ENCODE assay signal across 20 cellular contexts in the genomic region with DNA sequence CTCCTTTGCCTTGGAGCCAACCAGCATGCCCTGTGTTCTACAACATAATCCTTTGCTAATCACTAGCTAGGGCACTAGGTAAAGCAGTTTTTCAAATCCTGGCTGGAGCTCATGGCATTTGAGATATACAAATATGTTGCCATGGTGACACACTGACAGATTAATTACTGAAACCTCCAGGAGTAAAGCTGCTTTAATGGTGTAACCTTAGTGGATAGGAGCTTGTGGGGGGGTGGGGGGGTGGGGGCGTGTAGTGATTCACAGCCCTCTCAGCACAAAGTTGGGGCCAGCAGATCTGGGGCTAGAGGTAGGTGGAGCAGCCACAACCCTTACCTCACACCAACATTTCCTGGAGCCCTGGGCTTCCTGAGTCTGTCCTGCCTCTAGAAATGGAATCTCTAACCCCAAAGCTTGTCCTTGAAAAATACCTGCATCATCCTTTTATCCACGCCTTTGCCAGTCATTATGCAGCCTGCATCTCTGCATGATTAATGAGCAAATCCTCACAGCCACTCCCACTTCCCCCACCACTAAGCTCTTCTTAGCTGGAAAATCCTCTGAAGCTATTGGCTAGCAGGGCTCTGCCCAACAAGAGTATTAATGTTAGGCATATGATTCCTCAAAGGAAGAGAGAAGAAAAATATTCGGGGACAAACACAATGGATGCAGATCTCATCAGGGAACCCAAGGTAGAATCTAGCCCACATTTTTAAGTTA. TPM values are rescaled to one million over a fixed set of nuclear protein-coding genes. Genes with fewer than 3 reads are reported as not detected.
A peak's percentile ranks its signal among the peaks of the same experiment; 100 is the strongest.
DNase-seq lines count a peak whose midpoint lies in the region; TF ChIP-seq lines count a peak whose summit lies in the region.
"Had no signal": no experiment of that assay in that cellular context is flagged by ENCODE, and none has a peak within 500 bp of the region (broad histone marks: within the 10 kb centered on the region; RNA-seq: fewer than 3 reads in every experiment).

No MANE protein-coding gene starts in this region.

- H3K4me3 Mint-ChIP-seq in endothelial cell (ENCODE audit: unreplicated experiment), result no peak overlapping the region
- no peak overlapping the region for H3K4me3 Mint-ChIP-seq in activated naive CD4-positive, alpha-beta T cell treated with anti-CD3 and anti-CD28 coated beads, Interleukin-2, amount 10 ng/mL, durations not matched to agents 7 days and 5 days
- H3K4me3 Mint-ChIP-seq: activated T-helper 17 cell treated with anti-CD3 and anti-CD28 coated beads, Interleukin-2, amount 50 U/mL, for 72 hours; IgD-negative memory B cell; immature natural killer cell; T-helper 1 cell treated with Interleukin-12 subunit alpha and Interleukin-12 subunit beta and Interleukin-4 antibody, amounts not matched to agents 30 μg/mL and 1 μg/mL, for 36 hours had no signal

- WGBS in SK-N-SH (ENCODE audit: low lambda C conversion rate), result 35% methylated on average over 2 of the region's 3 CpGs

- POLR2A ChIA-PET in SK-N-SH (lab: Yijun Ruan, JAX), result no interaction called here

- H3K4me1 ChIP-seq in SK-N-SH (ENCODE audit: control insufficient read depth in 1 of 2, insufficient read depth in 2 of 2, low read depth in 1 of 2, low read length in 1 of 2), result no peaks in the 10 kb centered on the region; a peak in 1 of 4 replicates
- H3K4me1 ChIP-seq: Caco-2, gastroesophageal sphincter, pancreas, thyroid gland had no signal

- no peaks in the 10 kb centered on the region for H3K36me3 Mint-ChIP-seq in endothelial cell (ENCODE audit: low read depth, unreplicated experiment)
- no peaks in the 10 kb centered on the region for H3K36me3 Mint-ChIP-seq in activated naive CD4-positive, alpha-beta T cell treated with anti-CD3 and anti-CD28 coated beads, Interleukin-2, amount 10 ng/mL, durations not matched to agents 7 days and 5 days
- H3K36me3 Mint-ChIP-seq: IgD-negative memory B cell, immature natural killer cell had no signal

- no peaks in the 10 kb centered on the region for H3K9me2 ChIP-seq in SK-N-SH

- H3K9me3 Mint-ChIP-seq in endothelial cell (ENCODE audit: unreplicated experiment), result no peaks in the 10 kb centered on the region
- H3K9me3 Mint-ChIP-seq in activated naive CD4-positive, alpha-beta T cell treated with anti-CD3 and anti-CD28 coated beads, Interleukin-2, amount 10 ng/mL, durations not matched to agents 7 days and 5 days, result no peaks in the 10 kb centered on the region
- H3K9me3 Mint-ChIP-seq: activated T-helper 17 cell treated with anti-CD3 and anti-CD28 coated beads, Interleukin-2, amount 50 U/mL, for 72 hours; IgD-negative memory B cell; immature natural killer cell; T-helper 1 cell treated with Interleukin-12 subunit alpha and Interleukin-12 subunit beta and Interleukin-4 antibody, amounts not matched to agents 30 μg/mL and 1 μg/mL, for 36 hours had no signal

- peak; percentile 8 for DNase-seq in DMS53 (lab: John Stamatoyannopoulos, UW)
- no peak for DNase-seq in DMS53 treated with DMSO at 0.1 percent for 48 hours (lab: John Stamatoyannopoulos, UW; ENCODE audit: unreplicated experiment)
- DNase-seq in LHCN-M2 (ENCODE audit: low read depth), result peak; percentile 37
- no peak for DNase-seq in SK-N-SH
- peak; percentile 69 for DNase-seq in left kidney (ENCODE audit: low read depth, low spot score)
- DNase-seq in endothelial cell (ENCODE audit: low spot score), result no peak
- no peak for DNase-seq in activated naive CD4-positive, alpha-beta T cell treated with anti-CD3 and anti-CD28 coated beads, Interleukin-2, amount 10 ng/mL, durations not matched to agents 7 days and 5 days
- DNase-seq in activated CD4-positive, alpha-beta T cell treated with anti-CD3 and anti-CD28 coated beads, Interleukin-2, amount 50 U/mL, for 1 hour, result no peak
- DNase-seq: 8988T; activated CD4-positive, alpha-beta T cell treated with anti-CD3 and anti-CD28 coated beads, Interleukin-2, amount 50 U/mL, for 4 hours; Caco-2; effector CD4-positive, alpha-beta T cell; immature natural killer cell; NCI-H2029 treated with DMSO at 0.1 percent for 48 hours; pancreas; thyroid gland had no signal

- no peaks in the 10 kb centered on the region for H3K9me3 ChIP-seq in SK-N-SH
- H3K9me3 ChIP-seq: Caco-2, gastroesophageal sphincter, pancreas, thyroid gland had no signal

- H3K36me3 ChIP-seq in SK-N-SH (replicated peaks in 1 of 2; ENCODE audit: control insufficient read depth in 1 of 2, insufficient read depth in 2 of 2, low read length in 1 of 2), result no peaks in the 10 kb centered on the region
- H3K36me3 ChIP-seq: gastroesophageal sphincter, pancreas, thyroid gland had no signal

- H3K27me3 Mint-ChIP-seq in endothelial cell (ENCODE audit: unreplicated experiment), result peaks cover 1% of the 10 kb centered on the region
- peaks cover 37% of the 10 kb centered on the region for H3K27me3 Mint-ChIP-seq in activated naive CD4-positive, alpha-beta T cell treated with anti-CD3 and anti-CD28 coated beads, Interleukin-2, amount 10 ng/mL, durations not matched to agents 7 days and 5 days
- H3K27me3 Mint-ChIP-seq: activated T-helper 17 cell treated with anti-CD3 and anti-CD28 coated beads, Interleukin-2, amount 50 U/mL, for 72 hours had no signal

- H3K27me3 ChIP-seq in SK-N-SH (ENCODE audit: insufficient read depth), result no peaks in the 10 kb centered on the region
- H3K27me3 ChIP-seq: gastroesophageal sphincter, pancreas, thyroid gland had no signal

- H3K4me1 Mint-ChIP-seq in endothelial cell (ENCODE audit: unreplicated experiment), result peaks cover 4% of the 10 kb centered on the region
- H3K4me1 Mint-ChIP-seq in activated naive CD4-positive, alpha-beta T cell treated with anti-CD3 and anti-CD28 coated beads, Interleukin-2, amount 10 ng/mL, durations not matched to agents 7 days and 5 days, result no peaks in the 10 kb centered on the region
- H3K4me1 Mint-ChIP-seq: activated T-helper 17 cell treated with anti-CD3 and anti-CD28 coated beads, Interleukin-2, amount 50 U/mL, for 72 hours; IgD-negative memory B cell; immature natural killer cell had no signal

- H3F3A ChIP-seq in SK-N-SH (replicated peaks; ENCODE audit: insufficient read depth), result peaks cover 10% of the 10 kb centered on the region

- TF ChIP-seq EP300 in SK-N-SH (IDR thresholded peaks at IDR 0.05; ENCODE audit: borderline replicate concordance in 1 of 2, low read depth in 1 of 2, low read length in 1 of 2), result no peak

- H3K27ac ChIP-seq in SK-N-SH (ENCODE audit: low read depth in 2 of 2, low read length in 1 of 2), result no peak overlapping the region
- H3K27ac ChIP-seq: gastroesophageal sphincter, pancreas, thyroid gland had no signal

- H3K79me2 ChIP-seq in SK-N-SH (ENCODE audit: insufficient read depth), result no peaks in the 10 kb centered on the region

- H2AFZ ChIP-seq in SK-N-SH (ENCODE audit: low read depth), result no peak overlapping the region

- H3K4me2 ChIP-seq in SK-N-SH, result no peak overlapping the region

- CTCF ChIA-PET in SK-N-SH (lab: Yijun Ruan, JAX), result interaction anchor here (1.1 kb wide), 1 partner anchor 12 kb away, joined by 4 read pairs; no protein-coding TSS in a partner anchor
- CTCF ChIA-PET in activated naive CD4-positive, alpha-beta T cell treated with anti-CD3 and anti-CD28 coated beads, Interleukin-2, amount 10 ng/mL, durations not matched to agents 7 days and 5 days (lab: Charles Lee), result no interaction called here

- TF ChIP-seq RAD21 in SK-N-SH (IDR thresholded peaks at IDR 0.05; ENCODE audit: low read length), result no peak

- TF ChIP-seq CTCF in SK-N-SH (IDR thresholded peaks at IDR 0.05) (no peak), endothelial cell (IDR thresholded peaks at IDR 0.05; ENCODE audit: unreplicated experiment) (no peak)

- H4K20me1 ChIP-seq in SK-N-SH (ENCODE audit: insufficient read depth), result no peaks in the 10 kb centered on the region

- no peak overlapping the region for H3K27ac Mint-ChIP-seq in endothelial cell (ENCODE audit: unreplicated experiment)
- H3K27ac Mint-ChIP-seq in activated naive CD4-positive, alpha-beta T cell treated with anti-CD3 and anti-CD28 coated beads, Interleukin-2, amount 10 ng/mL, durations not matched to agents 7 days and 5 days, result no peak overlapping the region
- H3K27ac Mint-ChIP-seq: activated T-helper 17 cell treated with anti-CD3 and anti-CD28 coated beads, Interleukin-2, amount 50 U/mL, for 72 hours; T-helper 1 cell treated with Interleukin-12 subunit alpha and Interleukin-12 subunit beta and Interleukin-4 antibody, amounts not matched to agents 30 μg/mL and 1 μg/mL, for 36 hours had no signal

- H3K4me3 ChIP-seq in SK-N-SH (ENCODE audit: low read depth in 2 of 2, low read length in 1 of 2), result no peak overlapping the region
- H3K4me3 ChIP-seq: gastroesophageal sphincter, pancreas, thyroid gland had no signal

- H3K9ac ChIP-seq in SK-N-SH, result no peak overlapping the region

TF ChIP-seq in SK-N-SH, 30 proteins besides CTCF, POLR2A, EP300 and RAD21 (continues in another document):
- TF ChIP-seq JUND (IDR thresholded peaks at IDR 0.05), result no peak
- TF ChIP-seq, protein P1, sequence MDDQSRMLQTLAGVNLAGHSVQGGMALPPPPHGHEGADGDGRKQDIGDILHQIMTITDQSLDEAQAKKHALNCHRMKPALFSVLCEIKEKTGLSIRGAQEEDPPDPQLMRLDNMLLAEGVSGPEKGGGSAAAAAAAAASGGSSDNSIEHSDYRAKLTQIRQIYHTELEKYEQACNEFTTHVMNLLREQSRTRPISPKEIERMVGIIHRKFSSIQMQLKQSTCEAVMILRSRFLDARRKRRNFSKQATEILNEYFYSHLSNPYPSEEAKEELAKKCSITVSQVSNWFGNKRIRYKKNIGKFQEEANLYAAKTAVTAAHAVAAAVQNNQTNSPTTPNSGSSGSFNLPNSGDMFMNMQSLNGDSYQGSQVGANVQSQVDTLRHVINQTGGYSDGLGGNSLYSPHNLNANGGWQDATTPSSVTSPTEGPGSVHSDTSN (IDR thresholded peaks at IDR 0.05), result 0 out of 2 replicates have a peak, but pooled peaks have one; percentile 16
- TF ChIP-seq, protein P2, sequence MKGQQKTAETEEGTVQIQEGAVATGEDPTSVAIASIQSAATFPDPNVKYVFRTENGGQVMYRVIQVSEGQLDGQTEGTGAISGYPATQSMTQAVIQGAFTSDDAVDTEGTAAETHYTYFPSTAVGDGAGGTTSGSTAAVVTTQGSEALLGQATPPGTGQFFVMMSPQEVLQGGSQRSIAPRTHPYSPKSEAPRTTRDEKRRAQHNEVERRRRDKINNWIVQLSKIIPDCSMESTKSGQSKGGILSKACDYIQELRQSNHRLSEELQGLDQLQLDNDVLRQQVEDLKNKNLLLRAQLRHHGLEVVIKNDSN (IDR thresholded peaks at IDR 0.05; ENCODE audit: borderline replicate concordance, low read depth), result no peak

RNA-seq across cellular contexts. Expression of a gene that starts 49.0 kb away (rescaled TPM):
- total RNA-seq in LHCN-M2 (2014; rRNA removed), result 101 and 113 TPM in 2 replicates
- polyA plus RNA-seq in LHCN-M2 (2012), result 44.0 TPM
- polyA plus RNA-seq in SK-N-SH (2012; rRNA removed), result 558 and 669 TPM in 2 replicates
- polyA plus RNA-seq in SK-N-SH (2012; cell fraction: cytosol; rRNA removed), result 311 and 514 TPM in 2 replicates
- 151 and 328 TPM in 2 replicates for polyA plus RNA-seq in SK-N-SH (2012; cell fraction: nucleus; rRNA removed)
- 157 TPM for total RNA-seq in endothelial cell (ENCODE audit: unreplicated experiment)

Comparison
In these comparisons a context has a peak if more than half of its experiments do, and no peak if none do; other contexts are left out.
1. DNase-seq: peak in DMS53 (single experiment), LHCN-M2 (single experiment) and left kidney (single experiment); none in DMS53 treated with DMSO at 0.1 percent for 48 hours (single experiment), SK-N-SH (single experiment), endothelial cell (single experiment), activated naive CD4-positive, alpha-beta T cell treated with anti-CD3 and anti-CD28 coated beads, Interleukin-2, amount 10 ng/mL, durations not matched to agents 7 days and 5 days (single experiment) and activated CD4-positive, alpha-beta T cell treated with anti-CD3 and anti-CD28 coated beads, Interleukin-2, amount 50 U/mL, for 1 hour (single experiment).